In genomic region chr10:100987685-100988049, GRCh38 we compare ENCODE assay signal across 8 cellular contexts. TPM values are rescaled to one million over a fixed set of nuclear protein-coding genes. Genes with fewer than 3 reads are reported as not detected.
A peak's percentile ranks its signal among the peaks of the same experiment; 100 is the strongest.
DNase-seq lines count a peak whose midpoint lies in the region; ATAC-seq and TF ChIP-seq lines count a peak whose summit lies in the region.

No MANE protein-coding gene starts in this region.

- no peak for ATAC-seq in CD4-positive, alpha-beta T cell (ENCODE audit: poor library complexity)
- no peak for ATAC-seq in GM18498 (IDR thresholded peaks at IDR 0.05; ENCODE audit: unreplicated experiment)

- H3K27me3 Mint-ChIP-seq in CD4-positive, alpha-beta T cell, result no peaks in the 10 kb centered on the region
- H3K27me3 Mint-ChIP-seq in IgD-negative memory B cell (no peaks in the 10 kb centered on the region), neural crest cell (ENCODE audit: low read depth) (no peaks in the 10 kb centered on the region)
- H3K27me3 Mint-ChIP-seq in dendritic cell treated with granulocyte-macrophage colony-stimulating factor and Interleukin-4, amounts not matched to agents 40 ng/mL and 50 ng/mL, for 4 days, result no peaks in the 10 kb centered on the region

- H3K4me3 Mint-ChIP-seq in CD4-positive, alpha-beta T cell, result peak overlapping the region; percentile 97
- H3K4me3 Mint-ChIP-seq in IgD-negative memory B cell (peak overlapping the region; percentile 95 to 96 (median 95)), neural crest cell (peak overlapping the region; percentile 96)
- H3K4me3 Mint-ChIP-seq in dendritic cell treated with granulocyte-macrophage colony-stimulating factor and Interleukin-4, amounts not matched to agents 40 ng/mL and 50 ng/mL, for 4 days, result peak overlapping the region; percentile 88

- intact Hi-C loops in CD4-positive, alpha-beta T cell (cut with DNase I, micrococcal nuclease), result loop anchor here in 1 of 2 experiments (2.0 to 5.0 kb wide), 2 partner anchors 75 to 450 kb away; partner anchors contain the start of genes HIF1AN and SLF2
- intact Hi-C loops in dendritic cell treated with granulocyte-macrophage colony-stimulating factor and Interleukin-4, amounts not matched to agents 40 ng/mL and 50 ng/mL, for 4 days (cut with micrococcal nuclease), result no loop called here

- POLR2A ChIA-PET in CD4-positive, alpha-beta T cell (lab: Charles Lee), result interaction anchor here (0.7 to 4.7 kb wide), 3 partner anchors 10 to 75 kb away, joined by 3 to 34 read pairs (median 4); partner anchors contain the start of genes LZTS2 and SLF2

- H3K9me3 ChIP-seq in CD4-positive, alpha-beta T cell (ENCODE audit: control insufficient read depth, low read length), result no peaks in the 10 kb centered on the region

- no peaks in the 10 kb centered on the region for H3K9me3 Mint-ChIP-seq in CD4-positive, alpha-beta T cell
- H3K9me3 Mint-ChIP-seq in IgD-negative memory B cell, result no peaks in the 10 kb centered on the region
- no peaks in the 10 kb centered on the region for H3K9me3 Mint-ChIP-seq in dendritic cell treated with granulocyte-macrophage colony-stimulating factor and Interleukin-4, amounts not matched to agents 40 ng/mL and 50 ng/mL, for 4 days
- no peaks in the 10 kb centered on the region for H3K9me3 Mint-ChIP-seq in neural crest cell

- no peak for DNase-seq in CD4-positive, alpha-beta T cell
- DNase-seq in neural crest cell (ENCODE audit: low read depth, low spot score) (no peak), T1000 (lab: John Stamatoyannopoulos, UW) (no peak), medulla oblongata (ENCODE audit: extremely low spot score) (no peak), DMS79 (lab: John Stamatoyannopoulos, UW) (no peak)

- peaks cover 63% of the 10 kb centered on the region for H3K36me3 Mint-ChIP-seq in CD4-positive, alpha-beta T cell (ENCODE audit: low read depth)
- H3K36me3 Mint-ChIP-seq in IgD-negative memory B cell (peaks cover 5% of the 10 kb centered on the region), neural crest cell (ENCODE audit: low read depth) (peaks cover 10% of the 10 kb centered on the region)
- peaks cover 65% of the 10 kb centered on the region for H3K36me3 Mint-ChIP-seq in dendritic cell treated with granulocyte-macrophage colony-stimulating factor and Interleukin-4, amounts not matched to agents 40 ng/mL and 50 ng/mL, for 4 days (ENCODE audit: low read depth)

- H3K27ac Mint-ChIP-seq in CD4-positive, alpha-beta T cell, result peak overlapping the region; percentile 86
- H3K27ac Mint-ChIP-seq in IgD-negative memory B cell (peak overlapping the region; percentile 16 to 93 (median 85)), neural crest cell (ENCODE audit: unreplicated experiment) (peak overlapping the region; percentile 91)
- H3K27ac Mint-ChIP-seq in dendritic cell treated with granulocyte-macrophage colony-stimulating factor and Interleukin-4, amounts not matched to agents 40 ng/mL and 50 ng/mL, for 4 days, result peak overlapping the region; percentile 81

- peaks cover 26% of the 10 kb centered on the region for H3K4me1 Mint-ChIP-seq in CD4-positive, alpha-beta T cell (ENCODE audit: low read depth)
- H3K4me1 Mint-ChIP-seq in IgD-negative memory B cell (peaks cover 11 to 30% (median 17%) of the 10 kb centered on the region in 3 donors), neural crest cell (peaks cover 21% of the 10 kb centered on the region)
- H3K4me1 Mint-ChIP-seq in dendritic cell treated with granulocyte-macrophage colony-stimulating factor and Interleukin-4, amounts not matched to agents 40 ng/mL and 50 ng/mL, for 4 days (ENCODE audit: low read depth), result peaks cover 17% of the 10 kb centered on the region

- peak overlapping the region; percentile 52 for H3K27ac ChIP-seq in CD4-positive, alpha-beta T cell (ENCODE audit: low read depth, low read length)

- TF ChIP-seq CTCF in CD4-positive, alpha-beta T cell (IDR thresholded peaks at IDR 0.05), result no peak
- TF ChIP-seq CTCF in neural crest cell (conservative IDR thresholded peaks at IDR 0.05), result no peak

- no peaks in the 10 kb centered on the region for H3K27me3 ChIP-seq in CD4-positive, alpha-beta T cell (ENCODE audit: control insufficient read depth, insufficient read depth, low read length)

- CTCF ChIA-PET in CD4-positive, alpha-beta T cell (lab: Charles Lee), result interaction anchor here (1.2 to 1.6 kb wide), 2 partner anchors 10 to 12 kb away, joined by 3 to 7 read pairs; partner anchors contain the start of gene LZTS2

RNA-seq across cellular contexts. Expression of gene TWNK, which starts 0.3 kb away (rescaled TPM):
- 1 to 10 TPM; 2.7 to 2.8 TPM for total RNA-seq in CD4-positive, alpha-beta T cell
- 13.6 TPM for polyA plus RNA-seq in IgD-negative memory B cell
- 14.3 and 14.6 TPM in 2 replicates for total RNA-seq in neural crest cell

RNA-seq across cellular contexts. Expression of gene MRPL43, which starts 0.4 kb away (rescaled TPM):
- total RNA-seq in CD4-positive, alpha-beta T cell, result 10 to 100 TPM; 28.5 to 31.0 TPM
- polyA plus RNA-seq in IgD-negative memory B cell, result 120 TPM
- total RNA-seq in neural crest cell, result 62.9 and 64.0 TPM in 2 replicates

RNA-seq across cellular contexts. Expression of gene LZTS2, which starts 11.9 kb away (rescaled TPM):
- 1 to 10 TPM; 9.0 to 9.6 TPM for total RNA-seq in CD4-positive, alpha-beta T cell
- 17.5 TPM for polyA plus RNA-seq in IgD-negative memory B cell
- total RNA-seq in neural crest cell, result 70.8 and 71.0 TPM in 2 replicates

RNA-seq across cellular contexts. Expression of gene SEMA4G, which starts 18.4 kb away (rescaled TPM):
- total RNA-seq in CD4-positive, alpha-beta T cell, result 1 to 10 TPM; 1.1 to 1.6 TPM
- polyA plus RNA-seq in IgD-negative memory B cell, result not detected
- 7.0 and 9.1 TPM in 2 replicates for total RNA-seq in neural crest cell

RNA-seq across cellular contexts. Expression of gene PDZD7, which starts 43.3 kb away (rescaled TPM):
- 1 to 10 TPM; 1.7 to 3.1 TPM for total RNA-seq in CD4-positive, alpha-beta T cell
- not detected for polyA plus RNA-seq in IgD-negative memory B cell
- 0.50 and 0.68 TPM in 2 replicates for total RNA-seq in neural crest cell
